22 cellular contexts compared by ENCODE assay signal in genomic region chr4:36128689-36129088, GRCh38.
DNase-seq lines count a peak whose midpoint lies in the region; ATAC-seq and TF ChIP-seq lines count a peak whose summit lies in the region.
"Had no signal": no experiment of that assay in that cellular context is flagged by ENCODE, and none has a peak within 500 bp of the region (broad histone marks: within the 10 kb centered on the region; RNA-seq: fewer than 3 reads in every experiment).

No MANE protein-coding gene starts in this region.

- no peaks in the 10 kb centered on the region for H3K36me3 Mint-ChIP-seq in Calu3 (ENCODE audit: insufficient read depth, unreplicated experiment)
- H3K36me3 Mint-ChIP-seq in activated naive CD8-positive, alpha-beta T cell treated with anti-CD3 and anti-CD28 coated beads, Interleukin-2, amount 10 ng/mL, durations not matched to agents 7 days and 5 days = peaks cover 25% of the 10 kb centered on the region

- H3K4me1 Mint-ChIP-seq in Calu3 (ENCODE audit: low read depth, unreplicated experiment) = peaks cover 15% of the 10 kb centered on the region
- peaks cover 3% of the 10 kb centered on the region for H3K4me1 Mint-ChIP-seq in activated naive CD8-positive, alpha-beta T cell treated with anti-CD3 and anti-CD28 coated beads, Interleukin-2, amount 10 ng/mL, durations not matched to agents 7 days and 5 days

- no peaks in the 10 kb centered on the region for H3K79me2 ChIP-seq in HCT116 (ENCODE audit: insufficient read depth, low read length)

- peak overlapping the region; percentile 68 for H3K27ac Mint-ChIP-seq in Calu3 (ENCODE audit: unreplicated experiment)
- peak overlapping the region; percentile 30 for H3K27ac Mint-ChIP-seq in activated naive CD8-positive, alpha-beta T cell treated with anti-CD3 and anti-CD28 coated beads, Interleukin-2, amount 10 ng/mL, durations not matched to agents 7 days and 5 days
- H3K27ac Mint-ChIP-seq: type B pancreatic cell had no signal

- ATAC-seq in HCT116 (no peak), left lung (no peak)
- no peak for ATAC-seq in activated naive CD8-positive, alpha-beta T cell treated with anti-CD3 and anti-CD28 coated beads, Interleukin-2, amount 10 ng/mL, durations not matched to agents 7 days and 5 days (ENCODE audit: low read depth)
- ATAC-seq: activated CD4-positive, CD25-positive, alpha-beta regulatory T cell treated with anti-CD3 and anti-CD28 coated beads, Interleukin-2, amount 50 U/mL, for 24 hours; body of pancreas had no signal

- CTCF ChIA-PET in Calu3 (lab: Charles Lee) = no interaction called here
- CTCF ChIA-PET in HCT116 (lab: Charles Lee) = no interaction called here

- H3K4me2 ChIP-seq in HCT116 (ENCODE audit: low read length) = no peak overlapping the region
- H3K4me2 ChIP-seq: BLaER1 had no signal

- POLR2A ChIA-PET in HCT116 (lab: Charles Lee) = no interaction called here
- POLR2A ChIA-PET in activated naive CD8-positive, alpha-beta T cell treated with anti-CD3 and anti-CD28 coated beads, Interleukin-2, amount 10 ng/mL, durations not matched to agents 7 days and 5 days (lab: Charles Lee) = no interaction called here

- intact Hi-C loops in Calu3 (cut with micrococcal nuclease; ENCODE audit: unreplicated experiment) = no loop called here
- intact Hi-C loops in HCT116 (cut with micrococcal nuclease) = no loop called here
- intact Hi-C loops in left lung (cut with DNase I) = no loop called here

- no peak overlapping the region for H3K4me3 Mint-ChIP-seq in Calu3 (ENCODE audit: low read depth, unreplicated experiment)
- H3K4me3 Mint-ChIP-seq in activated naive CD8-positive, alpha-beta T cell treated with anti-CD3 and anti-CD28 coated beads, Interleukin-2, amount 10 ng/mL, durations not matched to agents 7 days and 5 days = no peak overlapping the region
- H3K4me3 Mint-ChIP-seq: type B pancreatic cell had no signal

- H3K27me3 ChIP-seq in HCT116 (ENCODE audit: insufficient read depth, low read length) = no peaks in the 10 kb centered on the region
- H3K27me3 ChIP-seq in iPS-18a (ENCODE audit: control insufficient read depth, insufficient read depth, low read length) = no peaks in the 10 kb centered on the region
- H3K27me3 ChIP-seq in left lung = no peaks in the 10 kb centered on the region
- no peaks in the 10 kb centered on the region for H3K27me3 ChIP-seq in Peyer's patch
- H3K27me3 ChIP-seq: BLaER1, body of pancreas, esophagus squamous epithelium had no signal

- TF ChIP-seq CTCF in Calu3 (IDR thresholded peaks at IDR 0.05; ENCODE audit: unreplicated experiment) = no peak
- TF ChIP-seq CTCF in HCT116 (IDR thresholded peaks at IDR 0.05 in 2 of 3, conservative IDR thresholded peaks at IDR 0.05 in 1 of 3; ENCODE audit: borderline replicate concordance in 1 of 3, insufficient read depth in 1 of 3, low read depth in 2 of 3, low read length in 2 of 3) = no peak
- TF ChIP-seq CTCF in left lung (IDR thresholded peaks at IDR 0.05) = no peak
- TF ChIP-seq CTCF in GM10266 (IDR thresholded peaks at IDR 0.05; ENCODE audit: control insufficient read depth, insufficient read depth, low read depth, missing control alignments) = no peak
- TF ChIP-seq CTCF in Peyer's patch (IDR thresholded peaks at IDR 0.05) = no peak

- no peaks in the 10 kb centered on the region for H3K9me3 Mint-ChIP-seq in Calu3 (ENCODE audit: low read depth, unreplicated experiment)
- H3K9me3 Mint-ChIP-seq in activated naive CD8-positive, alpha-beta T cell treated with anti-CD3 and anti-CD28 coated beads, Interleukin-2, amount 10 ng/mL, durations not matched to agents 7 days and 5 days = no peaks in the 10 kb centered on the region
- H3K9me3 Mint-ChIP-seq: type B pancreatic cell had no signal

- H3K27ac ChIP-seq in HCT116 (ENCODE audit: low read depth, low read length) (no peak overlapping the region), iPS-18a (ENCODE audit: low read length) (peak overlapping the region; percentile 52), left lung (peak overlapping the region in 1 of 2 donors; percentile 9), Peyer's patch (no peak overlapping the region)
- H3K27ac ChIP-seq: BLaER1, body of pancreas, esophagus squamous epithelium had no signal

- H3K27me3 Mint-ChIP-seq in Calu3 (ENCODE audit: unreplicated experiment) = no peaks in the 10 kb centered on the region
- no peaks in the 10 kb centered on the region for H3K27me3 Mint-ChIP-seq in activated naive CD8-positive, alpha-beta T cell treated with anti-CD3 and anti-CD28 coated beads, Interleukin-2, amount 10 ng/mL, durations not matched to agents 7 days and 5 days
- H3K27me3 Mint-ChIP-seq: type B pancreatic cell had no signal

- BruUV-seq in Calu3 (replicated peaks; lab: Mats Ljungman, UMichigan) (no TSS peak), HCT116 (replicated peaks; lab: Mats Ljungman, UMichigan) (no TSS peak)

- RAD21 ChIA-PET in HCT116 (lab: Charles Lee; ENCODE audit: low non-redundant PET in 1 of 2, low total read pairs in 2 of 2, uncharacterized antibody in 2 of 2, unreplicated experiment in 2 of 2) = no interaction called here

- H3K9ac ChIP-seq in HCT116 (ENCODE audit: low read length) (no peak overlapping the region), iPS-18a (ENCODE audit: low read length) (no peak overlapping the region)
- H3K9ac ChIP-seq: BLaER1 had no signal

- TF ChIP-seq POLR2A in HCT116 (IDR thresholded peaks at IDR 0.05; ENCODE audit: borderline replicate concordance, extremely low read depth, insufficient read depth, insufficient read length) (no peak), Peyer's patch (IDR thresholded peaks at IDR 0.05) (no peak)

- no peaks in the 10 kb centered on the region for H3K4me1 ChIP-seq in HCT116 (ENCODE audit: control insufficient read depth in 1 of 2, insufficient read depth in 2 of 2, low read length in 2 of 2)
- H3K4me1 ChIP-seq in iPS-18a (ENCODE audit: control insufficient read depth, low read depth, low read length) = peaks cover 15% of the 10 kb centered on the region
- peaks cover 0 to 17% of the 10 kb centered on the region in 2 donors for H3K4me1 ChIP-seq in left lung
- H3K4me1 ChIP-seq in Peyer's patch = no peaks in the 10 kb centered on the region
- H3K4me1 ChIP-seq: body of pancreas, esophagus squamous epithelium had no signal

- H3K9me3 ChIP-seq in HCT116 (ENCODE audit: control insufficient read depth in 1 of 2, insufficient read depth in 1 of 2, low read depth in 1 of 2, low read length in 2 of 2) (no peaks in the 10 kb centered on the region), iPS-18a (ENCODE audit: control insufficient read depth, low read depth, low read length) (no peaks in the 10 kb centered on the region), left lung (no peaks in the 10 kb centered on the region), Peyer's patch (no peaks in the 10 kb centered on the region)
- H3K9me3 ChIP-seq: BLaER1, body of pancreas, esophagus squamous epithelium, HAP-1 had no signal

- no peaks in the 10 kb centered on the region for H3K9me2 ChIP-seq in HCT116 (ENCODE audit: insufficient read depth)

- no peaks in the 10 kb centered on the region for H4K20me1 ChIP-seq in HCT116 (ENCODE audit: insufficient read depth)
- H4K20me1 ChIP-seq: BLaER1 had no signal

- no peak overlapping the region for H3K4me3 ChIP-seq in HCT116 (replicated peaks in 1 of 2; ENCODE audit: low read depth in 1 of 2, low read length in 2 of 2)
- H3K4me3 ChIP-seq in iPS-18a (ENCODE audit: low read length) = no peak overlapping the region
- no peak overlapping the region for H3K4me3 ChIP-seq in left lung
- H3K4me3 ChIP-seq in Peyer's patch = no peak overlapping the region
- H3K4me3 ChIP-seq: BLaER1, body of pancreas, esophagus squamous epithelium, HAP-1 had no signal

- DNase-seq in Calu3 = no peak
- no peak for DNase-seq in HCT116 (ENCODE audit: low read depth, low spot score)
- no peak for DNase-seq in activated naive CD8-positive, alpha-beta T cell treated with anti-CD3 and anti-CD28 coated beads, Interleukin-2, amount 10 ng/mL, durations not matched to agents 7 days and 5 days
- DNase-seq in left lung = no peak
- DNase-seq in GM10266 (ENCODE audit: extremely low spot score) = no peak
- no peak for DNase-seq in UCSD-AML1 (lab: John Stamatoyannopoulos, UW; ENCODE audit: unreplicated experiment)
- DNase-seq in Peyer's patch = no peak
- DNase-seq: activated CD8-positive, alpha-beta memory T cell treated with anti-CD3 and anti-CD28 coated beads, Interleukin-2, amount 50 U/mL, for 48 hours; activated naive CD4-positive, alpha-beta T cell; body of pancreas; DMS 273 treated with DMSO at 0.1 percent for 48 hours; esophagus squamous epithelium; kidney glomerular epithelial cell; NCI-H446; retina; stimulated activated naive CD4-positive, alpha-beta T cell treated with Interleukin-2 at 50 U/mL for 16 hours; T-helper 2 cell had no signal

- TF ChIP-seq RAD21 in HCT116 (IDR thresholded peaks at IDR 0.05; ENCODE audit: low read depth) = no peak

- H3K36me3 ChIP-seq in HCT116 (ENCODE audit: control insufficient read depth in 1 of 2, insufficient read depth in 2 of 2, low read length in 2 of 2) (peaks cover 0 to 5% of the 10 kb centered on the region in 2 experiments; a peak in 1 of 4 replicates), iPS-18a (ENCODE audit: control insufficient read depth, low read depth, low read length) (no peaks in the 10 kb centered on the region), left lung (no peaks in the 10 kb centered on the region), Peyer's patch (peaks cover 0 to 17% (median 0%) of the 10 kb centered on the region in 3 donors)
- H3K36me3 ChIP-seq: HAP-1 had no signal

- no peak overlapping the region for H2AFZ ChIP-seq in HCT116 (ENCODE audit: low read depth, low read length, poor library complexity, severe bottlenecking)

TF ChIP-seq in HCT116, 20 proteins besides CTCF, POLR2A, EP300 and RAD21:
- no peak for TF ChIP-seq YY1 (IDR thresholded peaks at IDR 0.05; ENCODE audit: extremely low read depth, insufficient replicate concordance, low read depth, low read length)
- TF ChIP-seq CEBPB (IDR thresholded peaks at IDR 0.05; ENCODE audit: low read depth) = peak; percentile 74
- no peak for TF ChIP-seq FOSL1 (IDR thresholded peaks at IDR 0.05; ENCODE audit: low read depth)
- TF ChIP-seq, protein P1, sequence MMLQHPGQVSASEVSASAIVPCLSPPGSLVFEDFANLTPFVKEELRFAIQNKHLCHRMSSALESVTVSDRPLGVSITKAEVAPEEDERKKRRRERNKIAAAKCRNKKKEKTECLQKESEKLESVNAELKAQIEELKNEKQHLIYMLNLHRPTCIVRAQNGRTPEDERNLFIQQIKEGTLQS (IDR thresholded peaks at IDR 0.05) = no peak
- no peak for TF ChIP-seq EZH2phosphoT487 (IDR thresholded peaks at IDR 0.05; ENCODE audit: borderline replicate concordance)
